8 cellular contexts compared by ENCODE assay signal in genomic region chr3:179526989-179527391, GRCh38. TPM values are rescaled to one million over a fixed set of nuclear protein-coding genes. Genes with fewer than 3 reads are reported as not detected.
DNase-seq lines count a peak whose midpoint lies in the region; ATAC-seq and TF ChIP-seq lines count a peak whose summit lies in the region.

No MANE protein-coding gene starts in this region.

- 6 to 10% methylated on average over 3 of the region's 3 CpGs for WGBS in thyroid gland, 2 donors

- POLR2A ChIA-PET in A673 (lab: Charles Lee; ENCODE audit: low non-redundant PET) = interaction anchor here (0.6 kb wide), 1 partner anchor 39 kb away, joined by 4 read pairs; no protein-coding TSS in a partner anchor

- TF ChIP-seq POLR2A in thyroid gland (IDR thresholded peaks at IDR 0.05) = no peak

- DNase-seq in A673 (ENCODE audit: low spot score) = peak; percentile 96
- peak; percentile 78 for DNase-seq in MG63
- peak; percentile 12 for DNase-seq in brain pericyte (ENCODE audit: low read depth, low spot score)
- DNase-seq in left colon = peak; percentile 12 to 45
- peak; percentile 6 to 8 for DNase-seq in thyroid gland

- H3K4me1 ChIP-seq in A673 (ENCODE audit: insufficient read depth, low read length, poor library complexity, severe bottlenecking) = peaks cover 16% of the 10 kb centered on the region
- H3K4me1 ChIP-seq in thyroid gland = peaks cover 6 to 11% of the 10 kb centered on the region in 2 donors

- H3K4me3 ChIP-seq in A673 (ENCODE audit: low read depth, low read length, poor library complexity, severe bottlenecking) = peak overlapping the region; percentile 24
- peak overlapping the region; percentile 19 for H3K4me3 ChIP-seq in MG63
- H3K4me3 ChIP-seq in thyroid gland (replicated peaks in 1 of 3) = no peak overlapping the region

- H3K27me3 ChIP-seq in A673 (replicated peaks; ENCODE audit: insufficient read depth, low read depth, low read length, poor library complexity) (no peaks in the 10 kb centered on the region), MG63 (no peaks in the 10 kb centered on the region), thyroid gland (no peaks in the 10 kb centered on the region)

- CTCF ChIA-PET in A673 (lab: Charles Lee) = no interaction called here

- no peaks in the 10 kb centered on the region for H3K36me3 ChIP-seq in A673 (ENCODE audit: insufficient read depth, low read length, poor library complexity, severe bottlenecking)
- H3K36me3 ChIP-seq in MG63 = no peaks in the 10 kb centered on the region
- no peaks in the 10 kb centered on the region for H3K36me3 ChIP-seq in thyroid gland

- ATAC-seq in left colon (no peak), GM18909 (IDR thresholded peaks at IDR 0.05; ENCODE audit: poor library complexity, unreplicated experiment) (no peak), GM21786 (IDR thresholded peaks at IDR 0.05; ENCODE audit: unreplicated experiment) (no peak), GM18517 (IDR thresholded peaks at IDR 0.05; ENCODE audit: unreplicated experiment) (no peak)

- H3K9me3 ChIP-seq in A673 (ENCODE audit: low read depth, low read length, poor library complexity, severe bottlenecking) (no peaks in the 10 kb centered on the region), MG63 (no peaks in the 10 kb centered on the region), thyroid gland (no peaks in the 10 kb centered on the region)

- TF ChIP-seq CTCF in A673 (conservative IDR thresholded peaks at IDR 0.05; ENCODE audit: low read depth, low read length) (no peak), thyroid gland (IDR thresholded peaks at IDR 0.05) (no peak)

- intact Hi-C loops in A673 (cut with micrococcal nuclease; ENCODE audit: unreplicated experiment) = no loop called here
- intact Hi-C loops in left colon (cut with DNase I, micrococcal nuclease) = no loop called here
- intact Hi-C loops in thyroid gland (cut with DNase I) = no loop called here

- BruUV-seq in A673 (replicated peaks; lab: Mats Ljungman, UMichigan) = no TSS peak

- H3K27ac ChIP-seq in A673 (ENCODE audit: low read depth, low read length, poor library complexity, severe bottlenecking) (peak overlapping the region; percentile 87), thyroid gland (no peak overlapping the region)

RNA-seq across cellular contexts. Expression of gene ACTL6A, which starts 35.7 kb away (rescaled TPM):
- 140 and 153 TPM in 2 replicates for total RNA-seq in A673 (2021)
- total RNA-seq in MG63 (2014; rRNA removed; shearing (Covaris generic); ENCODE audit: low replicate concordance) = 152 and 159 TPM in 2 replicates
- 10 to 100 TPM; 31.9 to 33.0 TPM for total RNA-seq in left colon
- 10 to 100 TPM; 40.8 to 72.2 (median 49.8) TPM for total RNA-seq in thyroid gland

Comparison
In these comparisons a context has a peak if more than half of its experiments do, and no peak if none do; other contexts are left out.
1. DNase-seq: peak in every context shown above with its lines; median percentile 96 in A673; 78 in MG63; 28 in left colon; 12 in brain pericyte; 7 in thyroid gland.
2. H3K4me3 ChIP-seq: peak in A673 (single experiment) and MG63 (single experiment); none in thyroid gland (0 of 3).